In genomic region chr14:105908006-105908405, GRCh38 we compare ENCODE assay signal across 13 cellular contexts.
"Had no signal": no experiment of that assay in that cellular context is flagged by ENCODE, and none has a peak within 500 bp of the region (broad histone marks: within the 10 kb centered on the region; RNA-seq: fewer than 3 reads in every experiment).

No MANE protein-coding gene starts in this region.

- H3K4me1 Mint-ChIP-seq: endodermal cell, nephron progenitor cell had no signal

- H3K36me3 Mint-ChIP-seq: naive thymus-derived CD4-positive, alpha-beta T cell had no signal

- H3K27ac Mint-ChIP-seq: endodermal cell; naive thymus-derived CD4-positive, alpha-beta T cell; nephron progenitor cell had no signal

- DNase-seq: effector CD4-positive, alpha-beta T cell; endodermal cell; erythroblast; foreskin keratinocyte; left ventricle myocardium superior; mesendoderm; naive thymus-derived CD4-positive, alpha-beta T cell; nephron progenitor cell; psoas muscle; retina; stimulated activated CD4-positive, alpha-beta T cell treated with anti-CD3 and anti-CD28 coated beads, Interleukin-2, amount 100 ng/mL, for 48 hours; trophoblast cell had no signal

- ATAC-seq: foreskin keratinocyte, left colon, left ventricle myocardium superior, psoas muscle had no signal

- H3K4me3 Mint-ChIP-seq: endodermal cell; naive thymus-derived CD4-positive, alpha-beta T cell; nephron progenitor cell had no signal
